Comparison of ENCODE assay signal across 20 cellular contexts in the genomic region with DNA sequence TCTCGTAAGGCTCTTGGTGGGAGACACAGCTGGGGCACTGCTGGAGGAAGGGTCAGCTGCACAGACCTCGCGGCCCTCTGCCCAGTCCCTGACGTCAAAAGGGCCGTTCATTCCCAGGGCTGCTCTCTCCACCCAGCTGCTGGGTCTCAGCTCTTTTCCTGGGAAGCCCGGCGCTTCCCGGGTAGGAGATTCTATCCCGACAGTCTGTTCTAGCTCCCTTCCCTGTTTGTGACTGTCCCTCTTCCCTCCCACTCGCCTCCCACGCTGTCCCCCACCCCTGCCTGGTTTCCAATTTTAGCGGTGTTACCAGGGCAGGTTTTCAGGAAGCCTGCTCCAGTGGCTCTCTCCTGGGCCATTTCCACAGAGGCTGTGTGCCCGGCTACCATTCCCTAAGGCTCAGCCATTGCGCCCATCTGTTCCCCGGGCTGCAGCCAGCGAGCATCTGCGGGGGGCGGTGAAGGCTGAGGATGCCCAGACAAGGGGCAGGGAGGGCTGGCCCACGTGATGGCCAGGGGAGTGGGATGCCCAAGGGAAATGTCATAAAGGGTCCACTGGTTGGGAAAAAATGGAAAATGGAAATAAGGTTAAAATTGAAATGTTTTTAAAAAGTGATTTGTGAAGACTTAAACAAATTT.
DNase-seq lines count a peak whose midpoint lies in the region; ATAC-seq and TF ChIP-seq lines count a peak whose summit lies in the region.
"Had no signal": no experiment of that assay in that cellular context is flagged by ENCODE, and none has a peak within 500 bp of the region (broad histone marks: within the 10 kb centered on the region; RNA-seq: fewer than 3 reads in every experiment).

No MANE protein-coding gene starts in this region.

- TF ChIP-seq CTCF in body of pancreas (IDR thresholded peaks at IDR 0.05) = no peak

- CTCF ChIA-PET in activated CD8-positive, alpha-beta memory T cell treated with anti-CD3 and anti-CD28 coated beads, Interleukin-2, amount 10 ng/mL, durations not matched to agents 7 days and 5 days (lab: Charles Lee) = no interaction called here

- no peaks in the 10 kb centered on the region for H3K9me3 Mint-ChIP-seq in activated CD8-positive, alpha-beta memory T cell treated with anti-CD3 and anti-CD28 coated beads, Interleukin-2, amount 10 ng/mL, durations not matched to agents 7 days and 5 days (ENCODE audit: low read depth)
- H3K9me3 Mint-ChIP-seq: activated naive CD4-positive, alpha-beta T cell treated with anti-CD3 and anti-CD28 coated beads, Interleukin-2, amount 50 U/mL, for 72 hours; GM23338; neural progenitor cell had no signal

- peaks cover 7% of the 10 kb centered on the region for H3K27me3 Mint-ChIP-seq in activated CD8-positive, alpha-beta memory T cell treated with anti-CD3 and anti-CD28 coated beads, Interleukin-2, amount 10 ng/mL, durations not matched to agents 7 days and 5 days

- peak overlapping the region in 1 of 4 donors; percentile 3 for H3K27ac ChIP-seq in body of pancreas
- H3K27ac ChIP-seq: neural progenitor cell, right lobe of liver had no signal

- no peaks in the 10 kb centered on the region for H3K36me3 ChIP-seq in body of pancreas (replicated peaks in 1 of 2; ENCODE audit: insufficient read depth in 1 of 2, low read depth in 2 of 2)
- H3K36me3 ChIP-seq: neural progenitor cell, right lobe of liver had no signal

- no peaks in the 10 kb centered on the region for H3K4me1 Mint-ChIP-seq in activated CD8-positive, alpha-beta memory T cell treated with anti-CD3 and anti-CD28 coated beads, Interleukin-2, amount 10 ng/mL, durations not matched to agents 7 days and 5 days

- peak; percentile 56 for DNase-seq in DMS 273 treated with DMSO at 0.1 percent for 48 hours (lab: John Stamatoyannopoulos, UW)
- DNase-seq in body of pancreas = peak in 1 of 4 donors; percentile 21
- DNase-seq in Right ventricle myocardium superior = peak; percentile 79
- peak; percentile 66 for DNase-seq in occipital lobe (lab: John Stamatoyannopoulos, UW)
- DNase-seq in activated CD8-positive, alpha-beta memory T cell treated with anti-CD3 and anti-CD28 coated beads, Interleukin-2, amount 10 ng/mL, durations not matched to agents 7 days and 5 days = no peak
- DNase-seq in T-helper 1 cell = no peak
- DNase-seq: activated CD4-positive, alpha-beta T cell treated with anti-CD3 and anti-CD28 coated beads for 48 hours; activated T-cell treated with anti-CD3 and anti-CD28 coated beads, Interleukin-2, amount 50 U/mL, for 1 hour; COR-L47; GF-D8; NCI-H1105 treated with DMSO at 0.1 percent for 48 hours; right lobe of liver; SIG-M5; stimulated activated CD4-positive, alpha-beta T cell treated with anti-CD3 and anti-CD28 coated beads, Interleukin-2, amount 100 ng/mL, for 24 hours; T1000 had no signal

- H3K4me1 ChIP-seq in body of pancreas = no peaks in the 10 kb centered on the region
- H3K4me1 ChIP-seq: right lobe of liver had no signal

- H3K27ac Mint-ChIP-seq in activated CD8-positive, alpha-beta memory T cell treated with anti-CD3 and anti-CD28 coated beads, Interleukin-2, amount 10 ng/mL, durations not matched to agents 7 days and 5 days = no peak overlapping the region
- H3K27ac Mint-ChIP-seq: activated naive CD4-positive, alpha-beta T cell treated with anti-CD3 and anti-CD28 coated beads, Interleukin-2, amount 50 U/mL, for 72 hours; GM23338; neural progenitor cell had no signal

- ATAC-seq in body of pancreas = peak; percentile 40
- peak; percentile 63 for ATAC-seq in Right ventricle myocardium superior (ENCODE audit: poor library complexity)
- no peak for ATAC-seq in activated CD8-positive, alpha-beta memory T cell treated with anti-CD3 and anti-CD28 coated beads, Interleukin-2, amount 10 ng/mL, durations not matched to agents 7 days and 5 days
- no peak for ATAC-seq in HG03442 (IDR thresholded peaks at IDR 0.05; ENCODE audit: unreplicated experiment)
- ATAC-seq in GM21526 (IDR thresholded peaks at IDR 0.05; ENCODE audit: low FRiP score, unreplicated experiment) = no peak
- ATAC-seq: activated naive CD4-positive, alpha-beta T cell treated with anti-CD3 and anti-CD28 coated beads, Interleukin-2, amount 50 U/mL, for 72 hours; GM23338 had no signal

- no peaks in the 10 kb centered on the region for H3K27me3 ChIP-seq in body of pancreas
- H3K27me3 ChIP-seq: neural progenitor cell, right lobe of liver had no signal

- no peak overlapping the region for H3K4me3 ChIP-seq in body of pancreas
- H3K4me3 ChIP-seq: GM23338, neural progenitor cell, right lobe of liver had no signal

- no peaks in the 10 kb centered on the region for H3K36me3 Mint-ChIP-seq in activated CD8-positive, alpha-beta memory T cell treated with anti-CD3 and anti-CD28 coated beads, Interleukin-2, amount 10 ng/mL, durations not matched to agents 7 days and 5 days
- H3K36me3 Mint-ChIP-seq: activated naive CD4-positive, alpha-beta T cell treated with anti-CD3 and anti-CD28 coated beads, Interleukin-2, amount 50 U/mL, for 72 hours; neural progenitor cell had no signal

- no peak for TF ChIP-seq POLR2A in body of pancreas (IDR thresholded peaks at IDR 0.05)

- H3K9me3 ChIP-seq in body of pancreas = no peaks in the 10 kb centered on the region
- H3K9me3 ChIP-seq: right lobe of liver had no signal

- 50 to 61% methylated on average over 16 to 19 of the region's 19 CpGs for WGBS in body of pancreas, 2 donors

- H3K4me3 Mint-ChIP-seq in activated CD8-positive, alpha-beta memory T cell treated with anti-CD3 and anti-CD28 coated beads, Interleukin-2, amount 10 ng/mL, durations not matched to agents 7 days and 5 days = no peak overlapping the region
- H3K4me3 Mint-ChIP-seq: GM23338, neural progenitor cell had no signal

- intact Hi-C loops in body of pancreas (cut with DNase I) = no loop called here
- intact Hi-C loops in Right ventricle myocardium superior (cut with DNase I) = no loop called here

Comparison
In these comparisons a context has a peak if more than half of its experiments do, and no peak if none do; other contexts are left out.
1. DNase-seq: peak in DMS 273 treated with DMSO at 0.1 percent for 48 hours (single experiment), Right ventricle myocardium superior (single experiment) and occipital lobe (single experiment); none in activated CD8-positive, alpha-beta memory T cell treated with anti-CD3 and anti-CD28 coated beads, Interleukin-2, amount 10 ng/mL, durations not matched to agents 7 days and 5 days (single experiment) and T-helper 1 cell (0 of 5).
2. ATAC-seq: peak in body of pancreas (single experiment) and Right ventricle myocardium superior (single experiment); none in activated CD8-positive, alpha-beta memory T cell treated with anti-CD3 and anti-CD28 coated beads, Interleukin-2, amount 10 ng/mL, durations not matched to agents 7 days and 5 days (single experiment), HG03442 (single experiment) and GM21526 (single experiment).